ENCODE assay signal across 1 cellular context in genomic region chr17:80103061-80103481, GRCh38.
TF ChIP-seq lines count a peak whose summit lies in the region.

No MANE protein-coding gene starts in this region.

TF ChIP-seq in HCT116, 20 proteins besides CTCF, POLR2A, EP300 and RAD21 (continued from another document):
- TF ChIP-seq, protein P1, sequence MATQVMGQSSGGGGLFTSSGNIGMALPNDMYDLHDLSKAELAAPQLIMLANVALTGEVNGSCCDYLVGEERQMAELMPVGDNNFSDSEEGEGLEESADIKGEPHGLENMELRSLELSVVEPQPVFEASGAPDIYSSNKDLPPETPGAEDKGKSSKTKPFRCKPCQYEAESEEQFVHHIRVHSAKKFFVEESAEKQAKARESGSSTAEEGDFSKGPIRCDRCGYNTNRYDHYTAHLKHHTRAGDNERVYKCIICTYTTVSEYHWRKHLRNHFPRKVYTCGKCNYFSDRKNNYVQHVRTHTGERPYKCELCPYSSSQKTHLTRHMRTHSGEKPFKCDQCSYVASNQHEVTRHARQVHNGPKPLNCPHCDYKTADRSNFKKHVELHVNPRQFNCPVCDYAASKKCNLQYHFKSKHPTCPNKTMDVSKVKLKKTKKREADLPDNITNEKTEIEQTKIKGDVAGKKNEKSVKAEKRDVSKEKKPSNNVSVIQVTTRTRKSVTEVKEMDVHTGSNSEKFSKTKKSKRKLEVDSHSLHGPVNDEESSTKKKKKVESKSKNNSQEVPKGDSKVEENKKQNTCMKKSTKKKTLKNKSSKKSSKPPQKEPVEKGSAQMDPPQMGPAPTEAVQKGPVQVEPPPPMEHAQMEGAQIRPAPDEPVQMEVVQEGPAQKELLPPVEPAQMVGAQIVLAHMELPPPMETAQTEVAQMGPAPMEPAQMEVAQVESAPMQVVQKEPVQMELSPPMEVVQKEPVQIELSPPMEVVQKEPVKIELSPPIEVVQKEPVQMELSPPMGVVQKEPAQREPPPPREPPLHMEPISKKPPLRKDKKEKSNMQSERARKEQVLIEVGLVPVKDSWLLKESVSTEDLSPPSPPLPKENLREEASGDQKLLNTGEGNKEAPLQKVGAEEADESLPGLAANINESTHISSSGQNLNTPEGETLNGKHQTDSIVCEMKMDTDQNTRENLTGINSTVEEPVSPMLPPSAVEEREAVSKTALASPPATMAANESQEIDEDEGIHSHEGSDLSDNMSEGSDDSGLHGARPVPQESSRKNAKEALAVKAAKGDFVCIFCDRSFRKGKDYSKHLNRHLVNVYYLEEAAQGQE (IDR thresholded peaks at IDR 0.05; ENCODE audit: low read depth) = no peak
- TF ChIP-seq SIN3A (IDR thresholded peaks at IDR 0.05; ENCODE audit: low read depth) (no peak), JUND (IDR thresholded peaks at IDR 0.05) (no peak), ZNF274 (IDR thresholded peaks at IDR 0.05; ENCODE audit: low read depth, low read length) (no peak), EZH2 (IDR thresholded peaks at IDR 0.05) (no peak), POLR2AphosphoS5 (IDR thresholded peaks at IDR 0.05; ENCODE audit: low read depth, low read length) (no peak), CEBPB (IDR thresholded peaks at IDR 0.05; ENCODE audit: low read depth) (no peak), ELF1 (IDR thresholded peaks at IDR 0.05; ENCODE audit: borderline replicate concordance, low read depth) (no peak)
- TF ChIP-seq, protein P2, sequence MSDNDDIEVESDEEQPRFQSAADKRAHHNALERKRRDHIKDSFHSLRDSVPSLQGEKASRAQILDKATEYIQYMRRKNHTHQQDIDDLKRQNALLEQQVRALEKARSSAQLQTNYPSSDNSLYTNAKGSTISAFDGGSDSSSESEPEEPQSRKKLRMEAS (IDR thresholded peaks at IDR 0.05) = no peak
- TF ChIP-seq, protein P3, sequence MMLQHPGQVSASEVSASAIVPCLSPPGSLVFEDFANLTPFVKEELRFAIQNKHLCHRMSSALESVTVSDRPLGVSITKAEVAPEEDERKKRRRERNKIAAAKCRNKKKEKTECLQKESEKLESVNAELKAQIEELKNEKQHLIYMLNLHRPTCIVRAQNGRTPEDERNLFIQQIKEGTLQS (IDR thresholded peaks at IDR 0.05) = no peak
